In genomic region chr21:20970691-20971090, GRCh38 we compare ENCODE assay signal across 12 cellular contexts. TPM values are rescaled to one million over a fixed set of nuclear protein-coding genes. Genes with fewer than 3 reads are reported as not detected.
DNase-seq lines count a peak whose midpoint lies in the region.
"Had no signal": no experiment of that assay in that cellular context is flagged by ENCODE, and none has a peak within 500 bp of the region (broad histone marks: within the 10 kb centered on the region; RNA-seq: fewer than 3 reads in every experiment).

No MANE protein-coding gene starts in this region.

- peak overlapping the region; percentile 71 for H3K27ac ChIP-seq in SK-N-MC
- peak overlapping the region; percentile 70 for H3K27ac ChIP-seq in temporal lobe (ENCODE audit: low read depth, low read length)
- H3K27ac ChIP-seq: A549 had no signal

- intact Hi-C loops in posterior vena cava (cut with DNase I) = no loop called here

- no peaks in the 10 kb centered on the region for H3K36me3 ChIP-seq in SK-N-MC (ENCODE audit: insufficient read depth, low read length)
- H3K36me3 ChIP-seq: HAP-1 had no signal

- H3K9ac ChIP-seq in SK-N-MC (ENCODE audit: insufficient read length) = no peak overlapping the region

- no peak for DNase-seq in SK-N-MC (ENCODE audit: low read depth, low spot score)
- peak; percentile 81 for DNase-seq in globus pallidus (ENCODE audit: low spot score)
- peak; percentile 58 for DNase-seq in midbrain (lab: John Stamatoyannopoulos, UW)
- no peak for DNase-seq in NCI-H510A (lab: John Stamatoyannopoulos, UW)
- no peak for DNase-seq in CD1c-positive myeloid dendritic cell (ENCODE audit: extremely low spot score)
- no peak for DNase-seq in posterior vena cava (ENCODE audit: low spot score)
- DNase-seq: CD8-positive, alpha-beta T cell had no signal

- no peak overlapping the region for H3K4me3 ChIP-seq in SK-N-MC
- H3K4me3 ChIP-seq: A549, GM23338, HAP-1 had no signal

- no peaks in the 10 kb centered on the region for H3K9me3 ChIP-seq in SK-N-MC (ENCODE audit: low read depth, low read length)
- H3K9me3 ChIP-seq: A549, Caco-2, HAP-1 had no signal

RNA-seq across cellular contexts. Expression of gene NCAM2, which starts 27.5 kb away (rescaled TPM):
- total RNA-seq in temporal lobe (35.9 TPM), posterior vena cava (1 to 10 TPM; 5.5 to 7.0 TPM)
- total RNA-seq: Caco-2; CD8-positive, alpha-beta T cell had no signal

Comparison
In these comparisons a context has a peak if more than half of its experiments do, and no peak if none do; other contexts are left out.
1. DNase-seq: peak in globus pallidus (single experiment) and midbrain (single experiment); none in SK-N-MC (single experiment), NCI-H510A (single experiment), CD1c-positive myeloid dendritic cell (single experiment) and posterior vena cava (single experiment).